Comparison of ENCODE assay signal across 1 cellular context in genomic region chr7:45007106-45007505, GRCh38.
TF ChIP-seq lines count a peak whose summit lies in the region.

No MANE protein-coding gene starts in this region.

TF ChIP-seq in HepG2, 621 proteins besides CTCF, POLR2A, EP300 and RAD21:
- TF ChIP-seq ZNF343 (CRISPR knock-in tag; IDR thresholded peaks at IDR 0.05) (no peak), TBX3 (IDR thresholded peaks at IDR 0.05; ENCODE audit: borderline replicate concordance) (no peak), NR3C1 (CRISPR knock-in tag; IDR thresholded peaks at IDR 0.05) (no peak), HNF1A (IDR thresholded peaks at IDR 0.05; ENCODE audit: low read depth) (no peak), HNF1A (CRISPR knock-in tag; IDR thresholded peaks at IDR 0.05; ENCODE audit: borderline replicate concordance) (no peak), DNMT3B (CRISPR knock-in tag; conservative IDR thresholded peaks at IDR 0.05) (no peak), ZBTB38 (CRISPR knock-in tag; IDR thresholded peaks at IDR 0.05) (peak; percentile 51; the same call in 1 of the 2 replicates)
TF ChIP-seq in HepG2: peak in this region for 1.
